1 cellular context compared by ENCODE assay signal in genomic region chr16:67184453-67185002, GRCh38.
TF ChIP-seq lines count a peak whose summit lies in the region.

No MANE protein-coding gene starts in this region.

TF ChIP-seq in H1, 55 proteins besides CTCF, POLR2A, EP300 and RAD21:
- TF ChIP-seq RNF2 (IDR thresholded peaks at IDR 0.05; ENCODE audit: borderline replicate concordance, low read depth, low read length, missing control alignments, poor library complexity, severe bottlenecking) = peak; percentile 71
- TF ChIP-seq BACH1 (IDR thresholded peaks at IDR 0.05; ENCODE audit: low read length) = no peak
- peak; percentile 76 for TF ChIP-seq SUZ12 (IDR thresholded peaks at IDR 0.05; ENCODE audit: low read length)
- TF ChIP-seq CHD2 (IDR thresholded peaks at IDR 0.05; ENCODE audit: low read length) = no peak
- no peak for TF ChIP-seq KDM5A (IDR thresholded peaks at IDR 0.05; ENCODE audit: low read length)
- TF ChIP-seq ATF3 (IDR thresholded peaks at IDR 0.05; ENCODE audit: insufficient read depth, low read depth, low read length) = no peak
- peak; percentile 32 for TF ChIP-seq KDM4A (IDR thresholded peaks at IDR 0.05; ENCODE audit: low read depth, low read length, severe bottlenecking)
- no peak for TF ChIP-seq SP1 (IDR thresholded peaks at IDR 0.05; ENCODE audit: low read depth, low read length)
- no peak for TF ChIP-seq CBX8 (IDR thresholded peaks at IDR 0.05; ENCODE audit: borderline replicate concordance, low read depth, low read length)
- TF ChIP-seq EZH2 (IDR thresholded peaks at IDR 0.05; ENCODE audit: low read depth, low read length, severe bottlenecking) = peak; percentile 69
